ENCODE assay signal across 15 cellular contexts in genomic region chr1:214120951-214121350, GRCh38.
DNase-seq lines count a peak whose midpoint lies in the region; ATAC-seq lines count a peak whose summit lies in the region.
"Had no signal": no experiment of that assay in that cellular context is flagged by ENCODE, and none has a peak within 500 bp of the region (broad histone marks: within the 10 kb centered on the region; RNA-seq: fewer than 3 reads in every experiment).

No MANE protein-coding gene starts in this region.

- DNase-seq in NCI-H748 (lab: John Stamatoyannopoulos, UW; ENCODE audit: unreplicated experiment) (peak; percentile 70), NCI-H748 treated with DMSO at 0.1 percent for 48 hours (lab: John Stamatoyannopoulos, UW) (no peak), NCI-H146 treated with DMSO at 0.1 percent for 48 hours (lab: John Stamatoyannopoulos, UW; ENCODE audit: unreplicated experiment) (peak; percentile 30), SK-N-DZ (ENCODE audit: low spot score) (peak; percentile 41)
- DNase-seq: BE2C; Caco-2; CD8-positive, alpha-beta memory T cell; DND-41; GF-D8; IMR-90 had no signal

- ATAC-seq in GM19328 (IDR thresholded peaks at IDR 0.05; ENCODE audit: unreplicated experiment), result no peak
- no peak for ATAC-seq in HG03196 (IDR thresholded peaks at IDR 0.05; ENCODE audit: unreplicated experiment)
- no peak for ATAC-seq in HG03095 (IDR thresholded peaks at IDR 0.05; ENCODE audit: unreplicated experiment)
- ATAC-seq: A549, HCT116 had no signal
